In the genomic region with DNA sequence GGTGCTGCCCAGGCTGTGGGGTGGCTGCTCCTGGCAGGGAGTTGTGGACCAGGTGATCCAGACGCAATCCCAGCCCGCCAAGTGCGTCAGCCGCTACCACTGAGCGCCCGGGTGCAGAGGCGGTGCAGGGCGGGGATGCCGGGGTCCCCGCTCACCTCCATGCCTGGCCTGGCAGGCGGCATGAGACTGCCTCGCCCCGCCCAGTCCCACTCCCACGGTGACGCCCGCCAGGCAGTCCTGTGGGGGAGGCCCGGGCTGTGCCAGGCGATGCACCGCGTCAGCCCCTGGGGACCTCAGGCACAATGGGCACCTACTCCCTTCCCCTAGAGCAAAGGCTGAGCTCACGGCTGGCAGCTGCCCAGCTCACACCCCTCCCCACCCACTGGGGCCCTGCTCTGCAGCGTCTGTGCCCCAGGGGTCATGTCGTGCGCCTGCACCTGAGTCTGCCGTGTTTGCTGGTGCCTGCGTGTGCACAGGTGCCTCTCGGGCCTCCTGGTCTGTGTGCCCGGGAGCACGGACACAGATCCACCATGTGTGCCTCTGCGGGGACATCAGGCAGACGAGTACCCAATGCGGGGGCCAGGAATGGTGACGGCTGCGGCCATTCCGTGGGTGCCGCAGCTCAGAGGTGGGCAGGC, we compare ENCODE assay signal across 1 cellular context.
TF ChIP-seq lines count a peak whose summit lies in the region.

No MANE protein-coding gene starts in this region.

TF ChIP-seq in K562, 482 proteins besides CTCF, POLR2A, EP300 and RAD21:
- TF ChIP-seq POLR2G (IDR thresholded peaks at IDR 0.05; ENCODE audit: low read depth, low read length) (peak; percentile 65), ZNF592 (IDR thresholded peaks at IDR 0.05) (no peak), POLR2AphosphoS2 (IDR thresholded peaks at IDR 0.05; ENCODE audit: low read length) (no peak), HNRNPL (IDR thresholded peaks at IDR 0.05; ENCODE audit: low read depth, low read length) (0 out of 2 replicates have a peak, but pooled peaks have one; percentile 31), ZC3H11A (IDR thresholded peaks at IDR 0.05; ENCODE audit: low read depth, low read length) (no peak), KDM5B (IDR thresholded peaks at IDR 0.05; ENCODE audit: insufficient replicate concordance, low read depth, low read length) (peak; percentile 41)
- TF ChIP-seq, protein P1, sequence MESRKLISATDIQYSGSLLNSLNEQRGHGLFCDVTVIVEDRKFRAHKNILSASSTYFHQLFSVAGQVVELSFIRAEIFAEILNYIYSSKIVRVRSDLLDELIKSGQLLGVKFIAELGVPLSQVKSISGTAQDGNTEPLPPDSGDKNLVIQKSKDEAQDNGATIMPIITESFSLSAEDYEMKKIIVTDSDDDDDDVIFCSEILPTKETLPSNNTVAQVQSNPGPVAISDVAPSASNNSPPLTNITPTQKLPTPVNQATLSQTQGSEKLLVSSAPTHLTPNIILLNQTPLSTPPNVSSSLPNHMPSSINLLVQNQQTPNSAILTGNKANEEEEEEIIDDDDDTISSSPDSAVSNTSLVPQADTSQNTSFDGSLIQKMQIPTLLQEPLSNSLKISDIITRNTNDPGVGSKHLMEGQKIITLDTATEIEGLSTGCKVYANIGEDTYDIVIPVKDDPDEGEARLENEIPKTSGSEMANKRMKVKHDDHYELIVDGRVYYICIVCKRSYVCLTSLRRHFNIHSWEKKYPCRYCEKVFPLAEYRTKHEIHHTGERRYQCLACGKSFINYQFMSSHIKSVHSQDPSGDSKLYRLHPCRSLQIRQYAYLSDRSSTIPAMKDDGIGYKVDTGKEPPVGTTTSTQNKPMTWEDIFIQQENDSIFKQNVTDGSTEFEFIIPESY (CRISPR knock-in tag; IDR thresholded peaks at IDR 0.05), result peak; percentile 90
